11 cellular contexts compared by ENCODE assay signal in the genomic region with DNA sequence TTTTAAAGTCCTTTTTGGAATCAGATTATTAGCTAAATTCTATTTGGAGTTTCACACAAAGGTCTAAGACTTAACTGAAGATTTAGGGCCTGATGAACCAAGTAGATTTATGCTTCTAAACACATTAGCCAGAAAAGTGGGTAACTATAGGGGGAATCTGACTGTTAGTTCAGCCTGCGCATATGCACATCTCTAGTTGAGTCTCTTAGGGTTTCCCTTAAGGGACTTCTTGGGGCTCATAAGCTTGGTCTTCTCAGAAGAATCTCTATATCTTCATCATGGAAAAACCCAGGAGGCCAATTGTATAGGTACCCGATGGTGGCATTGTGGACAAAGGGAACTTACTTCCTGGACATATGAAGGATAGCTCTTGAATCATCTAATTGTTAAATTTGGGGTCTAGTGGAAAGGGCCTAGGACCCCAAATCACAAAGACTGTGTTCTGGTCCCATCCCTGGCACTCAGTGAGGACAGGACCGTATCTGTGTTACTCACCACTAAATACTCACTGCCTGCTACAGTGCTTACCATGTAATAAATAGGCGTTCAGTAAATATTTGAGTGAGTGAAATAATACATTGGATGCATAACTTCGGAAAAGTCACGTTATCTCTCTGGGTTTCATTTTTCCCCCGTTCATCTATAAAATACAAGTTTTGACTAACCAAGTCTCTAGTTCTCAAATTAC.
"Had no signal": no experiment of that assay in that cellular context is flagged by ENCODE, and none has a peak within 500 bp of the region (broad histone marks: within the 10 kb centered on the region; RNA-seq: fewer than 3 reads in every experiment).

No MANE protein-coding gene starts in this region.

- H3K9me3 Mint-ChIP-seq: activated naive CD8-positive, alpha-beta T cell treated with anti-CD3 and anti-CD28 coated beads, Interleukin-2, amount 10 ng/mL, durations not matched to agents 7 days and 5 days; type B pancreatic cell had no signal

- DNase-seq: activated naive CD8-positive, alpha-beta T cell treated with anti-CD3 and anti-CD28 coated beads, Interleukin-2, amount 10 ng/mL, durations not matched to agents 7 days and 5 days; anterior cingulate cortex; dermis blood vessel endothelial cell; heart left ventricle; occipital lobe; stimulated activated CD4-positive, alpha-beta T cell treated with anti-CD3 and anti-CD28 coated beads, Interleukin-2, amount 100 ng/mL, for 48 hours; stimulated activated naive CD4-positive, alpha-beta T cell had no signal

- H3K27ac ChIP-seq: heart left ventricle, right atrium auricular region, suprapubic skin had no signal

- ATAC-seq: heart left ventricle had no signal

- H3K27me3 Mint-ChIP-seq: activated naive CD8-positive, alpha-beta T cell treated with anti-CD3 and anti-CD28 coated beads, Interleukin-2, amount 10 ng/mL, durations not matched to agents 7 days and 5 days; type B pancreatic cell had no signal

- H3K4me3 Mint-ChIP-seq: activated naive CD8-positive, alpha-beta T cell treated with anti-CD3 and anti-CD28 coated beads, Interleukin-2, amount 10 ng/mL, durations not matched to agents 7 days and 5 days; nephron; type B pancreatic cell had no signal

- H3K27ac Mint-ChIP-seq: activated naive CD8-positive, alpha-beta T cell treated with anti-CD3 and anti-CD28 coated beads, Interleukin-2, amount 10 ng/mL, durations not matched to agents 7 days and 5 days; nephron; type B pancreatic cell had no signal
